In the genomic region with DNA sequence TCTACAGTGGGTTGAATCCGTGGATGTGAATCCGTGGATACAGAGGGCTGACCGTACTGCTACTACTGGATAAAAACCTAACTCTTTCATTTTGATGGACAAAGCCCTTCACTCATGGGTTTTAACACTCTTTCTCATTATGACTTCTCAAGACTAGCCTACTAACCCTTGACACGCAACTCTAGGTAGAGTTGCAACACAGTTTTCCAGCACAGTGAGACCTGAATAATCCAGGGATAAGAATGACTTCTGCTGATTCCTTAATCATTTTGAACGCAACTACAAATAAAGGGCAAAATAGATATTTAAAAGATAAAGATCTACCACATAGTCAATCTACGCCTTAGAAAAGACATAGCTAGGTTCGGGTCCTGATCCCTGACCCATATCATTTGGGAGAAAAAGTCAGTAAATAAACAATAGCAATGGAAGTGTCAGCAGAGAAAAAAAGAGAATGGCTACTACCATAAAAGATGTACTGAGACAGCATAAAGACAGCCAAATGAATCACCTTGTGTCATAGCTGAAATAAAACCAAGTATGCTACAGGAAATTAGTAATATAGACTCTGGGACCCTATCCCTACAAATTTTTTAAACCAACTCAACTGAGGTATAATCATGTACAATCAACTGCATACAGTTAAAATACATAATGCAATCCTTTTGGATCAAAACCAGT, we compare ENCODE assay signal across 17 cellular contexts.
"Had no signal": no experiment of that assay in that cellular context is flagged by ENCODE, and none has a peak within 500 bp of the region (broad histone marks: within the 10 kb centered on the region; RNA-seq: fewer than 3 reads in every experiment).

No MANE protein-coding gene starts in this region.

- H3K9me3 Mint-ChIP-seq: activated CD4-positive, alpha-beta T cell treated with anti-CD3 and anti-CD28 coated beads, Interleukin-2, amount 10 ng/mL, durations not matched to agents 7 days and 5 days; activated naive CD4-positive, alpha-beta T cell treated with anti-CD3 and anti-CD28 coated beads, Interleukin-2, amount 10 ng/mL, durations not matched to agents 7 days and 5 days; activated naive CD8-positive, alpha-beta T cell treated with anti-CD3 and anti-CD28 coated beads, Interleukin-2, amount 50 U/mL, for 24 hours; memory B cell; stimulated activated naive B cell treated with anti-CD40 and anti-IgM and Interleukin-4, amounts not matched to agents 10 μg/mL and 1 μg/mL and 100 μg/mL, for 72 hours had no signal

- H3K27me3 Mint-ChIP-seq: activated CD4-positive, alpha-beta T cell treated with anti-CD3 and anti-CD28 coated beads, Interleukin-2, amount 10 ng/mL, durations not matched to agents 7 days and 5 days; activated naive CD4-positive, alpha-beta T cell treated with anti-CD3 and anti-CD28 coated beads, Interleukin-2, amount 10 ng/mL, durations not matched to agents 7 days and 5 days; activated naive CD8-positive, alpha-beta T cell treated with anti-CD3 and anti-CD28 coated beads, Interleukin-2, amount 50 U/mL, for 24 hours; memory B cell; stimulated activated naive B cell treated with anti-CD40 and anti-IgM and Interleukin-4, amounts not matched to agents 10 μg/mL and 1 μg/mL and 100 μg/mL, for 72 hours had no signal

- DNase-seq: activated CD4-positive, alpha-beta T cell treated with anti-CD3 and anti-CD28 coated beads, Interleukin-2, amount 10 ng/mL, durations not matched to agents 7 days and 5 days; activated CD8-positive, alpha-beta memory T cell treated with anti-CD3 and anti-CD28 coated beads, Interleukin-2, amount 50 U/mL, for 4 hours; activated effector memory CD4-positive, alpha-beta T cell treated with Interleukin-2 at 50 U/mL for 16 hours; activated naive CD4-positive, alpha-beta T cell treated with anti-CD3 and anti-CD28 coated beads, Interleukin-2, amount 10 ng/mL, durations not matched to agents 7 days and 5 days; activated naive CD8-positive, alpha-beta T cell treated with anti-CD3 and anti-CD28 coated beads, Interleukin-2, amount 50 U/mL, for 24 hours; activated T-cell treated with anti-CD3 and anti-CD28 coated beads, Interleukin-2, amount 50 U/mL, for 48 hours; aorta; cerebellar nuclear complex; cortex of kidney; heart left ventricle; left ventricle myocardium superior; occipital lobe; retina; stimulated activated naive B cell treated with anti-CD40 and anti-IgM and Interleukin-4, amounts not matched to agents 10 μg/mL and 1 μg/mL and 100 μg/mL, for 72 hours; upper lobe of left lung had no signal

- H3K36me3 Mint-ChIP-seq: activated naive CD4-positive, alpha-beta T cell treated with anti-CD3 and anti-CD28 coated beads, Interleukin-2, amount 10 ng/mL, durations not matched to agents 7 days and 5 days had no signal

- H3K4me3 Mint-ChIP-seq: activated CD4-positive, alpha-beta T cell treated with anti-CD3 and anti-CD28 coated beads, Interleukin-2, amount 10 ng/mL, durations not matched to agents 7 days and 5 days; activated naive CD4-positive, alpha-beta T cell treated with anti-CD3 and anti-CD28 coated beads, Interleukin-2, amount 10 ng/mL, durations not matched to agents 7 days and 5 days; activated naive CD8-positive, alpha-beta T cell treated with anti-CD3 and anti-CD28 coated beads, Interleukin-2, amount 50 U/mL, for 24 hours; memory B cell; stimulated activated naive B cell treated with anti-CD40 and anti-IgM and Interleukin-4, amounts not matched to agents 10 μg/mL and 1 μg/mL and 100 μg/mL, for 72 hours had no signal

- H3K4me3 ChIP-seq: heart left ventricle, thoracic aorta, upper lobe of left lung had no signal

- H3K4me1 Mint-ChIP-seq: activated CD4-positive, alpha-beta T cell treated with anti-CD3 and anti-CD28 coated beads, Interleukin-2, amount 10 ng/mL, durations not matched to agents 7 days and 5 days; activated naive CD4-positive, alpha-beta T cell treated with anti-CD3 and anti-CD28 coated beads, Interleukin-2, amount 10 ng/mL, durations not matched to agents 7 days and 5 days; activated naive CD8-positive, alpha-beta T cell treated with anti-CD3 and anti-CD28 coated beads, Interleukin-2, amount 50 U/mL, for 24 hours; memory B cell; stimulated activated naive B cell treated with anti-CD40 and anti-IgM and Interleukin-4, amounts not matched to agents 10 μg/mL and 1 μg/mL and 100 μg/mL, for 72 hours had no signal

- H3K27ac Mint-ChIP-seq: activated CD4-positive, alpha-beta T cell treated with anti-CD3 and anti-CD28 coated beads, Interleukin-2, amount 10 ng/mL, durations not matched to agents 7 days and 5 days; activated naive CD4-positive, alpha-beta T cell treated with anti-CD3 and anti-CD28 coated beads, Interleukin-2, amount 10 ng/mL, durations not matched to agents 7 days and 5 days; activated naive CD8-positive, alpha-beta T cell treated with anti-CD3 and anti-CD28 coated beads, Interleukin-2, amount 50 U/mL, for 24 hours; memory B cell; stimulated activated naive B cell treated with anti-CD40 and anti-IgM and Interleukin-4, amounts not matched to agents 10 μg/mL and 1 μg/mL and 100 μg/mL, for 72 hours had no signal
